24 cellular contexts compared by ENCODE assay signal in genomic region chr2:9382604-9383235, GRCh38. TPM values are rescaled to one million over a fixed set of nuclear protein-coding genes. Genes with fewer than 3 reads are reported as not detected.
DNase-seq lines count a peak whose midpoint lies in the region; ATAC-seq and TF ChIP-seq lines count a peak whose summit lies in the region.
"Had no signal": no experiment of that assay in that cellular context is flagged by ENCODE, and none has a peak within 500 bp of the region (broad histone marks: within the 10 kb centered on the region; RNA-seq: fewer than 3 reads in every experiment).

No MANE protein-coding gene starts in this region.

- 91 to 100% methylated on average over 5 to 6 of the region's 6 CpGs for WGBS in endodermal cell (ENCODE audit: insufficient coverage in 1 of 2, insufficient read length in 1 of 2), 2 experiments
- 86% methylated on average over 6 of the region's 6 CpGs for WGBS in smooth muscle cell (ENCODE audit: low lambda C conversion rate)

- peaks cover 12% of the 10 kb centered on the region for H3K4me1 Mint-ChIP-seq in endodermal cell
- H3K4me1 Mint-ChIP-seq: activated CD4-positive, alpha-beta T cell treated with anti-CD3 and anti-CD28 coated beads, Interleukin-2, amount 10 ng/mL, durations not matched to agents 24 days and 14 days had no signal

- H3K79me2 ChIP-seq in smooth muscle cell (ENCODE audit: low read depth): no peaks in the 10 kb centered on the region

- H3K4me3 Mint-ChIP-seq in endodermal cell: no peak overlapping the region
- H3K4me3 Mint-ChIP-seq: activated CD4-positive, alpha-beta T cell treated with anti-CD3 and anti-CD28 coated beads, Interleukin-2, amount 10 ng/mL, durations not matched to agents 24 days and 14 days; activated naive CD8-positive, alpha-beta T cell; T-helper 1 cell treated with Interleukin-12 subunit alpha and Interleukin-12 subunit beta and Interleukin-4 antibody, amounts not matched to agents 30 μg/mL and 1 μg/mL, for 36 hours had no signal

- H3K27me3 ChIP-seq in endodermal cell (ENCODE audit: control insufficient read depth, insufficient read depth, low read length, poor library complexity, severe bottlenecking) (no peaks in the 10 kb centered on the region), smooth muscle cell (ENCODE audit: low read depth) (no peaks in the 10 kb centered on the region)
- H3K27me3 ChIP-seq: SJSA1, tibial artery had no signal

- H3K9me3 ChIP-seq in endodermal cell (ENCODE audit: control insufficient read depth, low read length) (no peaks in the 10 kb centered on the region), smooth muscle cell (replicated peaks; ENCODE audit: low read depth) (no peaks in the 10 kb centered on the region)
- H3K9me3 ChIP-seq: SJSA1, tibial artery had no signal

- DNase-seq in EH (ENCODE audit: low read depth): peak; percentile 55
- peak; percentile 25 for DNase-seq in NCI-H226
- peak; percentile 19 for DNase-seq in endodermal cell
- DNase-seq in posterior vena cava (ENCODE audit: low spot score): peak; percentile 35
- DNase-seq in smooth muscle cell (lab: John Stamatoyannopoulos, UW; ENCODE audit: unreplicated experiment): no peak
- no peak for DNase-seq in MV-4-11 (lab: John Stamatoyannopoulos, UW)
- no peak for DNase-seq in HEK293T (ENCODE audit: extremely low spot score)
- DNase-seq: activated CD4-positive, alpha-beta T cell treated with anti-CD3 and anti-CD28 coated beads, Interleukin-2, amount 10 ng/mL, durations not matched to agents 24 days and 14 days; effector CD4-positive, alpha-beta T cell; Karpas-422; kidney; NCI-H1092; NCI-H1930; NCI-H446; stimulated activated CD4-positive, alpha-beta T cell treated with anti-CD3 and anti-CD28 coated beads, Interleukin-12 subunit alpha, Interleukin-12 subunit beta, amount 100 ng/mL, for 4 hours; stimulated activated CD4-positive, alpha-beta T cell treated with anti-CD3 and anti-CD28 coated beads, Interleukin-4, amount 100 ng/mL, for 4 hours; stimulated activated naive CD8-positive, alpha-beta T cell treated with anti-CD3 and anti-CD28 coated beads, Interleukin-15, Interleukin-2, amounts not matched to agents 100 U/mL and 50 U/mL, for 24 hours had no signal

- intact Hi-C loops in posterior vena cava (cut with DNase I): no loop called here

- H3K36me3 ChIP-seq in endodermal cell (ENCODE audit: control insufficient read depth, insufficient read depth, low read length) (peaks cover 15% of the 10 kb centered on the region), smooth muscle cell (ENCODE audit: low read depth) (no peaks in the 10 kb centered on the region)

- H3K27ac Mint-ChIP-seq in endodermal cell: no peak overlapping the region
- H3K27ac Mint-ChIP-seq: activated CD4-positive, alpha-beta T cell treated with anti-CD3 and anti-CD28 coated beads, Interleukin-2, amount 10 ng/mL, durations not matched to agents 24 days and 14 days; activated naive CD8-positive, alpha-beta T cell; T-helper 1 cell treated with Interleukin-12 subunit alpha and Interleukin-12 subunit beta and Interleukin-4 antibody, amounts not matched to agents 30 μg/mL and 1 μg/mL, for 36 hours had no signal

- H3K9ac ChIP-seq in endodermal cell (ENCODE audit: extremely low read depth, low read length, poor library complexity, severe bottlenecking) (no peak overlapping the region), smooth muscle cell (ENCODE audit: low read depth) (no peak overlapping the region)

- H3K4me2 ChIP-seq in smooth muscle cell: no peak overlapping the region

- H3F3A ChIP-seq in smooth muscle cell (ENCODE audit: low read depth): peaks cover 18% of the 10 kb centered on the region

- H3K27ac ChIP-seq in endodermal cell (ENCODE audit: low read depth, low read length): no peak overlapping the region
- no peak overlapping the region for H3K27ac ChIP-seq in smooth muscle cell (ENCODE audit: low read depth)
- H3K27ac ChIP-seq: C4-2B, SJSA1, tibial artery had no signal

- no peaks in the 10 kb centered on the region for H3K9me3 Mint-ChIP-seq in endodermal cell
- H3K9me3 Mint-ChIP-seq: activated CD4-positive, alpha-beta T cell treated with anti-CD3 and anti-CD28 coated beads, Interleukin-2, amount 10 ng/mL, durations not matched to agents 24 days and 14 days; T-helper 1 cell treated with Interleukin-12 subunit alpha and Interleukin-12 subunit beta and Interleukin-4 antibody, amounts not matched to agents 30 μg/mL and 1 μg/mL, for 36 hours had no signal

- CTCF ChIA-PET in HEK293T (lab: Yijun Ruan, JAX): no interaction called here

- no peak for ATAC-seq in GM21367 (IDR thresholded peaks at IDR 0.05; ENCODE audit: unreplicated experiment)
- ATAC-seq: stimulated activated naive CD8-positive, alpha-beta T cell treated with anti-CD3 and anti-CD28 coated beads, Interleukin-15, Interleukin-2, amounts not matched to agents 100 U/mL and 50 U/mL, for 24 hours had no signal

- peaks cover 3% of the 10 kb centered on the region for H4K20me1 ChIP-seq in smooth muscle cell (ENCODE audit: low read depth)

- H3K4me1 ChIP-seq in endodermal cell (ENCODE audit: control insufficient read depth, insufficient read depth, low read length) (peaks cover 4% of the 10 kb centered on the region), smooth muscle cell (ENCODE audit: low read depth) (no peaks in the 10 kb centered on the region)

- no peaks in the 10 kb centered on the region for H3K27me3 Mint-ChIP-seq in endodermal cell (ENCODE audit: insufficient read depth)
- H3K27me3 Mint-ChIP-seq: activated CD4-positive, alpha-beta T cell treated with anti-CD3 and anti-CD28 coated beads, Interleukin-2, amount 10 ng/mL, durations not matched to agents 24 days and 14 days; activated naive CD8-positive, alpha-beta T cell had no signal

- H3K36me3 Mint-ChIP-seq in endodermal cell (ENCODE audit: low read depth): peaks cover 4% of the 10 kb centered on the region
- H3K36me3 Mint-ChIP-seq: activated naive CD8-positive, alpha-beta T cell had no signal

- no peak overlapping the region for H3K4me3 ChIP-seq in endodermal cell (ENCODE audit: low read length)
- H3K4me3 ChIP-seq in smooth muscle cell: no peak overlapping the region
- H3K4me3 ChIP-seq: lung, SJSA1, tibial artery had no signal

- no peak overlapping the region for H2AFZ ChIP-seq in smooth muscle cell (ENCODE audit: low read depth)

- no peak for TF ChIP-seq CTCF in endodermal cell (conservative IDR thresholded peaks at IDR 0.05)
- no peak for TF ChIP-seq CTCF in smooth muscle cell (IDR thresholded peaks at IDR 0.05; ENCODE audit: borderline replicate concordance, insufficient read depth, poor library complexity, severe bottlenecking)

- POLR2A ChIA-PET in HEK293T (lab: Yijun Ruan, JAX): no interaction called here

TF ChIP-seq in HEK293T, 16 proteins besides CTCF, POLR2A, EP300 and RAD21:
- TF ChIP-seq TARDBP (IDR thresholded peaks at IDR 0.05) (no peak), ELF4 (IDR thresholded peaks at IDR 0.05) (no peak), ZNF384 (IDR thresholded peaks at IDR 0.05) (no peak), FOXM1 (IDR thresholded peaks at IDR 0.05; ENCODE audit: borderline replicate concordance) (no peak), LEF1 (IDR thresholded peaks at IDR 0.05; ENCODE audit: borderline replicate concordance) (no peak), L3MBTL2 (conservative IDR thresholded peaks at IDR 0.05) (no peak), ARNT (IDR thresholded peaks at IDR 0.05) (no peak), FOXA1 (IDR thresholded peaks at IDR 0.05) (no peak), SUZ12 (IDR thresholded peaks at IDR 0.05) (no peak)
TF ChIP-seq in HEK293T: peak in this region for 0.

RNA-seq across cellular contexts. Expression of gene ITGB1BP1, which starts 40.6 kb away (rescaled TPM):
- total RNA-seq in endodermal cell (10 to 100 TPM; 34.9 to 58.9 TPM), posterior vena cava (100 to 1,000 TPM; 100 to 143 TPM), smooth muscle cell (40.2 and 53.9 TPM in 2 replicates)
- 42.8 TPM for polyA plus RNA-seq in endodermal cell (2013, experiment 1 of 2)
- 47.2 TPM for polyA plus RNA-seq in endodermal cell (2013, experiment 2 of 2)
- 138 and 142 TPM in 2 replicates for polyA plus RNA-seq in smooth muscle cell

RNA-seq across cellular contexts. Expression of gene CPSF3, which starts 40.7 kb away (rescaled TPM):
- total RNA-seq in endodermal cell: 10 to 100 TPM; 75.0 to 85.2 TPM
- polyA plus RNA-seq in endodermal cell (2013, experiment 1 of 2): 95.0 TPM
- polyA plus RNA-seq in endodermal cell (2013, experiment 2 of 2): 83.4 TPM
- 10 to 100 TPM; 18.2 to 18.7 TPM for total RNA-seq in posterior vena cava
- 42.7 and 52.6 TPM in 2 replicates for total RNA-seq in smooth muscle cell
- 30.1 and 30.3 TPM in 2 replicates for polyA plus RNA-seq in smooth muscle cell

Comparison
In these comparisons a context has a peak if more than half of its experiments do, and no peak if none do; other contexts are left out.
1. DNase-seq: peak in EH (single experiment), NCI-H226 (single experiment), endodermal cell (single experiment) and posterior vena cava (single experiment); none in smooth muscle cell (single experiment), MV-4-11 (single experiment) and HEK293T (single experiment).